Comparison of ENCODE assay signal across 8 cellular contexts in the genomic region with DNA sequence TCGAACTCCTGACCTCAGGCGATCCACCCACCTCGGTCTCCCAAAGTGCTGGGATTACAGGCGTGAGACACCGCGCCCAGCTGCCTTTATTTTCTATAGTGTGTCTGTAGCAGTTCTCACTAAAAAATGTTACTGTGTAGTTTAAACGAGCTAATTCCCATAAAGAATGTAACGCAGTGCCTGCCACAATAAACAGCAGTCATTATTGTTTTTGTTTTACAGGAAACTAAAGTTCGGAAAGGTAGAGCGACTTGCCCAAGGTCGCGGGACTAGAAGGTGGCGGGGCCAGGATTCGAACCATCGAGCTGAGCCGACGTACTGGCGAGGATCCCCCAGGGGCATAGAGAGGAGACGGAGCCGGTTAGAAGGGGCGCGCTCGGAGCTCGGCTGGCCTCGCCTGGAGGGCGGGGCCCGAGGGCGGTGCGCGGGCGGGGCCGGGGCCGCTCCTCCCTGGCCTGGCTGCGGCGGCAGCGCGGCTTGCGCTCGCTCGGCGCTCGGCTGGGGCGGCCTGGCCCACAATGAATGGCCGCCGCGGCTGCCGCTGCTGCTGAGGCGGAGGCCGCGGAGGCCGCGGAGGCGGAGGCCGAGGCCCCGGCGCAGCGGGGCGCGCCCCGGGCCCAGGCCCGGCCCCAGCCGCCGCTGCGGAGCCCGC. TPM values are rescaled to one million over a fixed set of nuclear protein-coding genes. Genes with fewer than 3 reads are reported as not detected.
DNase-seq lines count a peak whose midpoint lies in the region; ATAC-seq and TF ChIP-seq lines count a peak whose summit lies in the region.

A gene (plus strand): TSS at position 493 of the 652 bp plus-strand sequence. CDS start 16,944 bp downstream, outside the sequence.

- H3K36me3 Mint-ChIP-seq in neural crest cell (ENCODE audit: low read depth) = no peaks in the 10 kb centered on the region

- H3K27ac Mint-ChIP-seq in neural crest cell (ENCODE audit: unreplicated experiment) = no peak within 1 kb of the TSS

- H3K4me1 Mint-ChIP-seq in neural crest cell = peaks cover 38% of the 10 kb centered on the region

- H3K27ac ChIP-seq in stomach = peak within 1 kb of the TSS; percentile 71 to 88 (median 80)

- H3K9me3 ChIP-seq in stomach = no peaks in the 10 kb centered on the region

- H3K4me3 Mint-ChIP-seq in neural crest cell = peak within 1 kb of the TSS; percentile 99

- H3K4me3 ChIP-seq in fibroblast of villous mesenchyme (ENCODE audit: low read depth, low read length) (peak within 1 kb of the TSS; percentile 92), stomach (peak within 1 kb of the TSS; percentile 86 to 100 (median 98))

- no peak for TF ChIP-seq EP300 in stomach (IDR thresholded peaks at IDR 0.05)

- peaks cover 37 to 64% (median 56%) of the 10 kb centered on the region in 4 donors for H3K4me1 ChIP-seq in stomach

- H3K27me3 Mint-ChIP-seq in neural crest cell (ENCODE audit: low read depth) = peaks cover 2% of the 10 kb centered on the region

- TF ChIP-seq CTCF in fibroblast of villous mesenchyme (IDR thresholded peaks at IDR 0.05; ENCODE audit: insufficient read depth, low read depth, low read length) = no peak
- no peak for TF ChIP-seq CTCF in neural crest cell (conservative IDR thresholded peaks at IDR 0.05)
- TF ChIP-seq CTCF in stomach (IDR thresholded peaks at IDR 0.05) = no peak

- H3K9me3 Mint-ChIP-seq in neural crest cell = no peaks in the 10 kb centered on the region

- H3K27me3 ChIP-seq in stomach = no peaks in the 10 kb centered on the region

- peak; percentile 68 for DNase-seq in DMS114 treated with DMSO at 0.1 percent for 48 hours (lab: John Stamatoyannopoulos, UW; ENCODE audit: unreplicated experiment)
- DNase-seq in LoVo (ENCODE audit: low spot score) = peak; percentile 94
- peak; percentile 56 for DNase-seq in SHP77 treated with DMSO at 0.1 percent for 48 hours (lab: John Stamatoyannopoulos, UW)
- DNase-seq in activated gamma-delta T cell (lab: John Stamatoyannopoulos, UW) = peak; percentile 85
- peak; percentile 88 for DNase-seq in fibroblast of villous mesenchyme (ENCODE audit: low read depth)
- DNase-seq in neural crest cell (ENCODE audit: low read depth, low spot score) = peak; percentile 81
- DNase-seq in stomach = peak; percentile 90

- intact Hi-C loops in stomach (cut with DNase I; ENCODE audit: low total_unique reads) = no loop called here

- no peak for TF ChIP-seq POLR2A in stomach (IDR thresholded peaks at IDR 0.05)

- peaks cover 0 to 41% (median 27%) of the 10 kb centered on the region in 4 donors for H3K36me3 ChIP-seq in stomach

- 2 to 5% (median 4%) methylated on average over 28 to 65 of the region's 65 CpGs for WGBS in stomach, 5 donors

- ATAC-seq in GM21786 (IDR thresholded peaks at IDR 0.05; ENCODE audit: unreplicated experiment) = peak; percentile 36

RNA-seq across cellular contexts. Expression of the gene that starts here (rescaled TPM):
- total RNA-seq in fibroblast of villous mesenchyme (95.0 and 104 TPM in 2 replicates), neural crest cell (88.3 and 99.4 TPM in 2 replicates), stomach (100 to 1,000 TPM in 1 of 5 donors, 10 to 100 TPM in 4; 10.1 to 122 (median 26.3) TPM)
- polyA plus RNA-seq in stomach = 10 to 100 TPM in 1 of 3 donors, 1 to 10 TPM in 2; 6.9 to 26.2 (median 9.5) TPM

Comparison
In these comparisons a context has a peak if more than half of its experiments do, and no peak if none do; other contexts are left out.
1. Peak in every context shown above with its lines: DNase-seq, ATAC-seq, H3K4me3 ChIP-seq and H3K27ac ChIP-seq.